14 cellular contexts compared by ENCODE assay signal in the genomic region with DNA sequence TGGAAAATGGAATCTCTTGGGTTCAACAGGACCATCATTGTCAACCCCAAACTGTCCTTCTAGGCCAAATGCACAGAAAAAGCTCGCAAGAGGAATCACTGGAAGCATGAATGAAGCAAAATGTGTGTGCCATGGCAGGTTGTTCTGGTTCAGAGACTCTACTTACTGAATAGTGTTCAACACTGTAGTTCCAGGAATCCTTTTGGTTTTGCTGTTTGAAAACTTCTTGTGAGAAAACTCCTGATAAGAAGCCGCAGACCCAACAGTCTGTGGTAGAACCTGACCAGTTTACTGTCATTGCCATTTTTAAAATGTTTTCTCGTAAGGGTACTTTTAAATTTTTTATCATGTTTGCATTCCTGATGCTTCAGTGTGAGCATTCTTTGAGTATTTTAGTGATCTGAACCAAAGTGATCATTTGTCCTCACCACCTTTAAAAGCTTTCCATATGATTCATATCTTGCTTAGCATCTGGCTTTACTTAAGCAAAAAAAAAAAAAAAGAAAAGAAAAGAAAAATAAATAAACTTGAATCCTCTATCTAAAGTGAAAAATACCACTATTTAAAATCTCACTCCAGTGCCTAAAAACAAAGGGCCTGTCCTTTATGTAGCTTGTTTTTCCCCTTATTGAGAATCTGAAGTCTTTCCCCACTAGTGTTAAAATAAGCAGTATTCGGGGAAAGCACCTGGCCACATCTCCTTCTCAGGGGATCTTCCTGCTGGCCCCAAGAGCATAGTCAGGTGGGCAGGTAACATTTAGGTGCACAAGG.
A peak's percentile ranks its signal among the peaks of the same experiment; 100 is the strongest.
DNase-seq lines count a peak whose midpoint lies in the region; ATAC-seq, FAIRE-seq and TF ChIP-seq lines count a peak whose summit lies in the region.
"Had no signal": no experiment of that assay in that cellular context is flagged by ENCODE, and none has a peak within 500 bp of the region (broad histone marks: within the 10 kb centered on the region; RNA-seq: fewer than 3 reads in every experiment).

No MANE protein-coding gene starts in this region.

- DNase-seq in AG08395 (ENCODE audit: low spot score): peak; percentile 75
- peak; percentile 99 for DNase-seq in astrocyte (ENCODE audit: low read depth)
- DNase-seq in NCI-H226: no peak
- DNase-seq in activated gamma-delta T cell treated with Interleukin-2 at 50 U/mL for 16 hours: no peak
- DNase-seq in NCI-H774 (lab: John Stamatoyannopoulos, UW): no peak
- DNase-seq: activated CD4-positive, alpha-beta T cell treated with anti-CD3 and anti-CD28 coated beads, Interleukin-2, amount 50 U/mL, for 48 hours; immature natural killer cell; stimulated activated naive CD4-positive, alpha-beta T cell treated with Interleukin-2 at 50 U/mL for 16 hours had no signal

- ATAC-seq in GM19351 (IDR thresholded peaks at IDR 0.05; ENCODE audit: unreplicated experiment) (peak; percentile 75), HG03064 (IDR thresholded peaks at IDR 0.05; ENCODE audit: low read depth, unreplicated experiment) (peak; percentile 62)
- no peak for ATAC-seq in activated T-helper 17 cell treated with anti-CD3 and anti-CD28 coated beads, Interleukin-2, amount 50 U/mL, for 72 hours (replicated peaks)
- ATAC-seq: sciatic nerve had no signal

- no peaks in the 10 kb centered on the region for H3K27me3 Mint-ChIP-seq in astrocyte (ENCODE audit: low read depth, unreplicated experiment)
- H3K27me3 Mint-ChIP-seq in activated T-helper 17 cell treated with anti-CD3 and anti-CD28 coated beads, Interleukin-2, amount 50 U/mL, for 72 hours: peaks cover 3% of the 10 kb centered on the region
- H3K27me3 Mint-ChIP-seq: B cell had no signal

- H3K27me3 ChIP-seq in astrocyte (ENCODE audit: insufficient read depth, low read length): no peaks in the 10 kb centered on the region

- no peak overlapping the region for H3K4me3 ChIP-seq in astrocyte (ENCODE audit: insufficient read depth, low read depth, low read length)

- H3K79me2 ChIP-seq in astrocyte (ENCODE audit: insufficient read depth, low read length): no peaks in the 10 kb centered on the region

- H2AFZ ChIP-seq in astrocyte (ENCODE audit: low read depth, low read length): no peak overlapping the region

- no peaks in the 10 kb centered on the region for H3K36me3 ChIP-seq in astrocyte (ENCODE audit: insufficient read depth, low read length)

- H4K20me1 ChIP-seq in astrocyte (ENCODE audit: insufficient read depth, low read length): no peaks in the 10 kb centered on the region

- H3K4me2 ChIP-seq in astrocyte (ENCODE audit: low read length): peak overlapping the region; percentile 58

- H3K9ac ChIP-seq in astrocyte (ENCODE audit: low read length): peak overlapping the region; percentile 59

- peaks cover 11% of the 10 kb centered on the region for H3K4me1 Mint-ChIP-seq in astrocyte (ENCODE audit: low read depth, unreplicated experiment)
- no peaks in the 10 kb centered on the region for H3K4me1 Mint-ChIP-seq in activated T-helper 17 cell treated with anti-CD3 and anti-CD28 coated beads, Interleukin-2, amount 50 U/mL, for 72 hours
- H3K4me1 Mint-ChIP-seq: immature natural killer cell had no signal

- H3K9me3 ChIP-seq in astrocyte (ENCODE audit: insufficient read depth, low read depth, low read length): no peaks in the 10 kb centered on the region

- peaks cover 12% of the 10 kb centered on the region for H3K36me3 Mint-ChIP-seq in astrocyte (ENCODE audit: low read depth, unreplicated experiment)
- no peaks in the 10 kb centered on the region for H3K36me3 Mint-ChIP-seq in activated T-helper 17 cell treated with anti-CD3 and anti-CD28 coated beads, Interleukin-2, amount 50 U/mL, for 72 hours (ENCODE audit: low read depth)

- no peak overlapping the region for H3K27ac Mint-ChIP-seq in astrocyte (ENCODE audit: unreplicated experiment)
- no peak overlapping the region for H3K27ac Mint-ChIP-seq in activated T-helper 17 cell treated with anti-CD3 and anti-CD28 coated beads, Interleukin-2, amount 50 U/mL, for 72 hours
- H3K27ac Mint-ChIP-seq: B cell, immature natural killer cell had no signal

- TF ChIP-seq CTCF in astrocyte (IDR thresholded peaks at IDR 0.05; ENCODE audit: insufficient read depth, low read depth, low read length): no peak

- peak overlapping the region; percentile 84 for H3K27ac ChIP-seq in astrocyte (ENCODE audit: low read depth, low read length)

- H3K4me3 Mint-ChIP-seq in astrocyte (ENCODE audit: unreplicated experiment): no peak overlapping the region
- no peak overlapping the region for H3K4me3 Mint-ChIP-seq in activated T-helper 17 cell treated with anti-CD3 and anti-CD28 coated beads, Interleukin-2, amount 50 U/mL, for 72 hours
- H3K4me3 Mint-ChIP-seq: B cell, immature natural killer cell had no signal

- FAIRE-seq in astrocyte (lab: Jason Lieb, UNC): no peak
- FAIRE-seq: GM18507 had no signal

- peaks cover 19% of the 10 kb centered on the region for H3K4me1 ChIP-seq in astrocyte (ENCODE audit: insufficient read depth, low read length)

- H3K9me3 Mint-ChIP-seq in astrocyte (ENCODE audit: unreplicated experiment): peaks cover 7% of the 10 kb centered on the region
- H3K9me3 Mint-ChIP-seq in activated T-helper 17 cell treated with anti-CD3 and anti-CD28 coated beads, Interleukin-2, amount 50 U/mL, for 72 hours: peaks cover 3% of the 10 kb centered on the region

Comparison
In these comparisons a context has a peak if more than half of its experiments do, and no peak if none do; other contexts are left out.
1. DNase-seq: peak in AG08395 (single experiment) and astrocyte (single experiment); none in NCI-H226 (single experiment), activated gamma-delta T cell treated with Interleukin-2 at 50 U/mL for 16 hours (single experiment) and NCI-H774 (single experiment).